8 cellular contexts compared by ENCODE assay signal in genomic region chr16:21599158-21599993, GRCh38. TPM values are rescaled to one million over a fixed set of nuclear protein-coding genes. Genes with fewer than 3 reads are reported as not detected.
DNase-seq lines count a peak whose midpoint lies in the region; ATAC-seq and TF ChIP-seq lines count a peak whose summit lies in the region.

Gene METTL9 (plus strand): TSS chr16:21599577. CDS start chr16:21599734, 157 bp downstream.

- H3K9me3 Mint-ChIP-seq in GM23338 (no peaks in the 10 kb centered on the region), natural killer cell (no peaks in the 10 kb centered on the region)
- H3K9me3 Mint-ChIP-seq in activated T-helper 2 cell treated with anti-CD3 and anti-CD28 coated beads, Interferon-gamma antibody, Interleukin-2, Interleukin-4, amounts not matched to agents 10 μg/mL and 5 μg/mL and 100 μg/mL, durations not matched to agents 14 hours and 24 hours and 36 hours = no peaks in the 10 kb centered on the region

- H3K4me2 ChIP-seq in DOHH2 (ENCODE audit: low read length) = peak within 1 kb of the TSS; percentile 94
- peak within 1 kb of the TSS; percentile 99 for H3K4me2 ChIP-seq in GM23338

- H3K36me3 ChIP-seq in DOHH2 (ENCODE audit: control insufficient read depth, low read length) (peaks cover 14% of the 10 kb centered on the region), GM23338 (ENCODE audit: insufficient read depth) (no peaks in the 10 kb centered on the region)

- H3K27me3 ChIP-seq in DOHH2 (ENCODE audit: control insufficient read depth, low read length) (no peaks in the 10 kb centered on the region), GM23338 (ENCODE audit: insufficient read depth) (no peaks in the 10 kb centered on the region)

- H3K4me1 Mint-ChIP-seq in GM23338 (peaks cover 25% of the 10 kb centered on the region), natural killer cell (peaks cover 35 to 49% of the 10 kb centered on the region in 2 donors)
- peaks cover 41% of the 10 kb centered on the region for H3K4me1 Mint-ChIP-seq in activated T-helper 2 cell treated with anti-CD3 and anti-CD28 coated beads, Interferon-gamma antibody, Interleukin-2, Interleukin-4, amounts not matched to agents 10 μg/mL and 5 μg/mL and 100 μg/mL, durations not matched to agents 14 hours and 24 hours and 36 hours (ENCODE audit: low read depth)

- H3K79me2 ChIP-seq in DOHH2 (ENCODE audit: control insufficient read depth, low read length) (peaks cover 50% of the 10 kb centered on the region), GM23338 (replicated peaks; ENCODE audit: insufficient read depth) (peaks cover 44% of the 10 kb centered on the region)

- H3K4me3 Mint-ChIP-seq in GM23338 = peak within 1 kb of the TSS; percentile 93
- H3K4me3 Mint-ChIP-seq in activated T-helper 2 cell treated with anti-CD3 and anti-CD28 coated beads, Interferon-gamma antibody, Interleukin-2, Interleukin-4, amounts not matched to agents 10 μg/mL and 5 μg/mL and 100 μg/mL, durations not matched to agents 14 hours and 24 hours and 36 hours (ENCODE audit: low read depth) = peak within 1 kb of the TSS; percentile 87
- peak within 1 kb of the TSS; percentile 95 for H3K4me3 Mint-ChIP-seq in natural killer cell

- peak; percentile 92 for ATAC-seq in GM23338
- peak; percentile 93 to 99 (median 95) for ATAC-seq in natural killer cell

- H3F3A ChIP-seq in DOHH2 (ENCODE audit: control insufficient read depth, insufficient read depth) (peaks cover 7% of the 10 kb centered on the region; the same call in 1 of the 2 replicates), GM23338 (replicated peaks; ENCODE audit: low read depth) (no peaks in the 10 kb centered on the region)

- H3K9me2 ChIP-seq in DOHH2 (replicated peaks; ENCODE audit: control insufficient read depth, low read length) = no peaks in the 10 kb centered on the region
- H3K9me2 ChIP-seq in GM23338 (ENCODE audit: insufficient read depth) = no peaks in the 10 kb centered on the region

- peak within 1 kb of the TSS; percentile 71 for H3K27ac ChIP-seq in DOHH2 (ENCODE audit: low read depth, low read length)
- H3K27ac ChIP-seq in GM23338 (ENCODE audit: low read depth) = peak within 1 kb of the TSS; percentile 95

- TF ChIP-seq CTCF in DOHH2 (IDR thresholded peaks at IDR 0.05; ENCODE audit: low read depth, low read length, poor library complexity, severe bottlenecking) (no peak), GM23338 (conservative IDR thresholded peaks at IDR 0.05; ENCODE audit: low read depth in 2 of 2) (no peak), fibroblast of mammary gland (conservative IDR thresholded peaks at IDR 0.05; ENCODE audit: control insufficient read depth, insufficient read depth, low read depth, low read length) (no peak), natural killer cell (IDR thresholded peaks at IDR 0.05) (no peak)

- peaks cover 3% of the 10 kb centered on the region for H3K27me3 Mint-ChIP-seq in GM23338 (ENCODE audit: insufficient read depth, low read depth, poor library complexity)
- no peaks in the 10 kb centered on the region for H3K27me3 Mint-ChIP-seq in activated T-helper 2 cell treated with anti-CD3 and anti-CD28 coated beads, Interferon-gamma antibody, Interleukin-2, Interleukin-4, amounts not matched to agents 10 μg/mL and 5 μg/mL and 100 μg/mL, durations not matched to agents 14 hours and 24 hours and 36 hours (ENCODE audit: low read depth)
- no peaks in the 10 kb centered on the region for H3K27me3 Mint-ChIP-seq in natural killer cell (ENCODE audit: low read depth in 2 of 2)

- no peaks in the 10 kb centered on the region for H3K36me3 Mint-ChIP-seq in GM23338 (ENCODE audit: low read depth)
- peaks cover 2% of the 10 kb centered on the region for H3K36me3 Mint-ChIP-seq in activated T-helper 2 cell treated with anti-CD3 and anti-CD28 coated beads, Interferon-gamma antibody, Interleukin-2, Interleukin-4, amounts not matched to agents 10 μg/mL and 5 μg/mL and 100 μg/mL, durations not matched to agents 14 hours and 24 hours and 36 hours (ENCODE audit: low read depth)
- no peaks in the 10 kb centered on the region for H3K36me3 Mint-ChIP-seq in natural killer cell

- peak within 1 kb of the TSS; percentile 94 for H3K27ac Mint-ChIP-seq in GM23338
- peak within 1 kb of the TSS; percentile 92 for H3K27ac Mint-ChIP-seq in activated T-helper 2 cell treated with anti-CD3 and anti-CD28 coated beads, Interferon-gamma antibody, Interleukin-2, Interleukin-4, amounts not matched to agents 10 μg/mL and 5 μg/mL and 100 μg/mL, durations not matched to agents 14 hours and 24 hours and 36 hours
- peak within 1 kb of the TSS; percentile 90 to 92 for H3K27ac Mint-ChIP-seq in natural killer cell

- intact Hi-C loops in activated T-helper 2 cell treated with anti-CD3 and anti-CD28 coated beads, Interferon-gamma antibody, Interleukin-2, Interleukin-4, amounts not matched to agents 10 μg/mL and 5 μg/mL and 100 μg/mL, durations not matched to agents 14 hours and 24 hours and 36 hours (cut with micrococcal nuclease) = loop anchor here (1.0 kb wide), 1 partner anchor 46 kb away; no protein-coding TSS in a partner anchor
- intact Hi-C loops in natural killer cell (cut with micrococcal nuclease) = loop anchor here (1.0 to 5.0 kb wide), 5 partner anchors 41 to 1548 kb away; partner anchors contain the start of genes POLR3E and USP31

- H2AFZ ChIP-seq in GM23338 = peak within 1 kb of the TSS; percentile 95

- H3K4me3 ChIP-seq in DOHH2 (ENCODE audit: low read length) (peak within 1 kb of the TSS; percentile 95), GM23338 (peak within 1 kb of the TSS; percentile 94), fibroblast of mammary gland (ENCODE audit: control insufficient read depth, low read depth, low read length) (peak within 1 kb of the TSS; percentile 83)

- H4K20me1 ChIP-seq in DOHH2 (ENCODE audit: control insufficient read depth, insufficient read depth, low read depth, low read length) = peaks cover 18% of the 10 kb centered on the region
- peaks cover 19% of the 10 kb centered on the region; the same call in 1 of the 2 replicates for H4K20me1 ChIP-seq in GM23338 (replicated peaks; ENCODE audit: insufficient read depth)

- DNase-seq in GM23338 (ENCODE audit: low spot score) = peak; percentile 98
- peak; percentile 93 for DNase-seq in LHCN-M2 (ENCODE audit: low read depth)
- peak; percentile 98 for DNase-seq in RPMI8226
- DNase-seq in activated T-helper 2 cell treated with anti-CD3 and anti-CD28 coated beads, Interferon-gamma antibody, Interleukin-2, Interleukin-4, amounts not matched to agents 10 μg/mL and 5 μg/mL and 100 μg/mL, durations not matched to agents 14 hours and 24 hours and 36 hours (ENCODE audit: low spot score) = peak; percentile 93
- peak; percentile 91 for DNase-seq in fibroblast of mammary gland (ENCODE audit: low read depth)
- peak; percentile 93 for DNase-seq in natural killer cell
- peak; percentile 91 for DNase-seq in stimulated activated naive CD4-positive, alpha-beta T cell treated with Interleukin-2 at 50 U/mL for 16 hours (lab: John Stamatoyannopoulos, UW)

- peaks cover 34% of the 10 kb centered on the region for H3K4me1 ChIP-seq in DOHH2 (ENCODE audit: control insufficient read depth, low read length)
- peaks cover 10% of the 10 kb centered on the region; the same call in 1 of the 2 replicates for H3K4me1 ChIP-seq in GM23338 (ENCODE audit: insufficient read depth)

- no peaks in the 10 kb centered on the region for H3K9me3 ChIP-seq in DOHH2 (ENCODE audit: control insufficient read depth, insufficient read depth, low read length)

RNA-seq across cellular contexts. Expression of gene METTL9, which starts in this region (rescaled TPM):
- 152 and 180 TPM in 2 replicates for total RNA-seq in GM23338 (2014; rRNA removed; shearing (Covaris generic))
- 66.4 and 72.5 TPM in 2 replicates for polyA plus RNA-seq in GM23338 (2016; fragmentation: Nextera tagmentation; extraction: Ambion mirVana)
- total RNA-seq in LHCN-M2 (2014; rRNA removed) = 190 and 216 TPM in 2 replicates
- 69.7 TPM for polyA plus RNA-seq in LHCN-M2 (2012)
- total RNA-seq in activated T-helper 2 cell treated with anti-CD3 and anti-CD28 coated beads, Interferon-gamma antibody, Interleukin-2, Interleukin-4, amounts not matched to agents 10 μg/mL and 5 μg/mL and 100 μg/mL, durations not matched to agents 14 hours and 24 hours and 36 hours = 73.9 and 75.8 TPM in 2 replicates
- 100 to 1,000 TPM in 1 of 3 donors, 10 to 100 TPM in 2; 73.1 to 110 (median 85.1) TPM for total RNA-seq in natural killer cell

Comparison
In these comparisons a context has a peak if more than half of its experiments do, and no peak if none do; other contexts are left out.
1. Peak in every context shown above with its lines: DNase-seq, ATAC-seq, H3K4me3 ChIP-seq and H3K27ac ChIP-seq.